In the genomic region with DNA sequence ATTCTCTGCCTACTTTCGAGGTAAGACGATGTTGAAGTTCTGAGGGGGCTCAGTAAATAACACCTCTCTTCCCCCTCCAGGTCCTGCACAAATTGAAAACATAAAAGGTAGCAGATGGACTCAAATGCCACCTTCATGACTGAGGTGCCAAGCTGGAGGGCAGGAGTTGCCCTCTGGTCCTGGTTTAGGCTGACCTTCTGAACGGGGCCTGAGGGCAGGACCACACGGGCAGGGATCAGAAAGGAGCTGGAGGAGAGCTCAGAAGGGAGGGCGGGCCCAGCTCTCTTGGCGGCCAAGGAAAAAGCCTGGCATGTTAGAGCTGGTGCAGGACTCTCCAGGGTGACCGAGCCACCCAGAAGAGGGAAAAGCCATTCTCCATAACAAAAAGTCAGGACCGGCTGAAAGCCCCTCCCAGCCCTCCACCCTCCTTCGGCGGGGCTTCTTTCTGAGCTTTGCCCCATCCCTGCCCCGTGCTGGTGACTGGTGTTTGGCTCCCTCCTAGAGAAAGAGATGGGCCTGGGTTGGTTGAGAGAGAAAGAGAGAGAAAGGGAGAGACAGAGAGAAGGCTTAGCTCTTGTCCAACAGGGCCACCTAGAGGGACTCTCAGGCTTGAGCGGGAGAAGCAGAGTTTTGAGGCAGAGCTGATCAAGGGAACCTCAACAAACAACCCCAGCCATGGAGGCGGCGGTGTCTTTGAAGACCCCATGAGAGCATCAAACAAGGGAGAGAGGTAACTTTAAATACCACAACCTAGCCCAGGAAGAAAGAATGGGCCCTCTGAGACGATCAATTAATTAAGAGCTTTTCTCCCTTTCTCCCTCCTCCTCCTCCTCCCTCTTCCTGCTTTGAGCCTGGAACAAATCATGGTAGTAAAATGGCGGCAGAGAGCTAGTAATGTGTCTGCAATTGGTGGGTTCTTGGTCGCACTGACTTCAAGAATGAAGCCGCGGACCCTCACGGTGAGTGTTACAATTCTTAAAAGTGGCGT, we compare ENCODE assay signal across 7 cellular contexts. TPM values are rescaled to one million over a fixed set of nuclear protein-coding genes. Genes with fewer than 3 reads are reported as not detected.
A peak's percentile ranks its signal among the peaks of the same experiment; 100 is the strongest.
DNase-seq lines count a peak whose midpoint lies in the region; ATAC-seq and TF ChIP-seq lines count a peak whose summit lies in the region.

No MANE protein-coding gene starts in this region.

- H3K4me1 ChIP-seq in DOHH2 (ENCODE audit: control insufficient read depth, low read length) (no peaks in the 10 kb centered on the region), mesendoderm (ENCODE audit: control insufficient read depth, low read depth, low read length) (no peaks in the 10 kb centered on the region), ovary (ENCODE audit: insufficient read depth) (no peaks in the 10 kb centered on the region)

- H3K27me3 Mint-ChIP-seq in chondrocyte (ENCODE audit: low read depth): no peaks in the 10 kb centered on the region

- H4K8ac ChIP-seq in mesendoderm (ENCODE audit: low read depth, low read length): no peak overlapping the region

- no peak overlapping the region for H2BK5ac ChIP-seq in mesendoderm (ENCODE audit: low read length)

- no peak for TF ChIP-seq EP300 in ovary (IDR thresholded peaks at IDR 0.05)

- H3F3A ChIP-seq in DOHH2 (ENCODE audit: control insufficient read depth, insufficient read depth): no peaks in the 10 kb centered on the region

- H3K79me2 ChIP-seq in DOHH2 (ENCODE audit: control insufficient read depth, low read length) (no peaks in the 10 kb centered on the region), mesendoderm (ENCODE audit: control insufficient read depth, insufficient read depth, low read length) (no peaks in the 10 kb centered on the region)

- no peak for ATAC-seq in HG03342 (IDR thresholded peaks at IDR 0.05; ENCODE audit: unreplicated experiment)

- TF ChIP-seq POLR2A in ovary (IDR thresholded peaks at IDR 0.05): no peak

- no peak overlapping the region for H2AK5ac ChIP-seq in mesendoderm (ENCODE audit: low read length)

- DNase-seq in HEK293T (ENCODE audit: extremely low spot score): peak; percentile 47
- peak; percentile 23 to 70 for DNase-seq in SHP77 (lab: John Stamatoyannopoulos, UW)
- no peak for DNase-seq in chondrocyte (ENCODE audit: low spot score)
- peak; percentile 90 for DNase-seq in mesendoderm
- no peak for DNase-seq in ovary

- H3K4me2 ChIP-seq in DOHH2 (ENCODE audit: low read length) (no peak overlapping the region), mesendoderm (ENCODE audit: low read length) (no peak overlapping the region)

- H3K36me3 ChIP-seq in DOHH2 (ENCODE audit: control insufficient read depth, low read length) (no peaks in the 10 kb centered on the region), mesendoderm (ENCODE audit: control insufficient read depth, insufficient read depth, low read length) (no peaks in the 10 kb centered on the region), ovary (no peaks in the 10 kb centered on the region)

- POLR2A ChIA-PET in HEK293T (lab: Yijun Ruan, JAX): no interaction called here

- H3K27me3 ChIP-seq in DOHH2 (ENCODE audit: control insufficient read depth, low read length) (peaks cover 9% of the 10 kb centered on the region), mesendoderm (ENCODE audit: insufficient read depth, low read length, poor library complexity) (no peaks in the 10 kb centered on the region), ovary (no peaks in the 10 kb centered on the region)

- H3K9me3 ChIP-seq in DOHH2 (ENCODE audit: control insufficient read depth, insufficient read depth, low read length) (no peaks in the 10 kb centered on the region), ovary (no peaks in the 10 kb centered on the region)

- H2BK120ac ChIP-seq in mesendoderm (ENCODE audit: low read depth, low read length): no peak overlapping the region

- no peak overlapping the region for H3K9ac ChIP-seq in mesendoderm (ENCODE audit: low read length)

- H4K5ac ChIP-seq in mesendoderm (ENCODE audit: low read length): no peak overlapping the region

- no peaks in the 10 kb centered on the region for H4K20me1 ChIP-seq in DOHH2 (ENCODE audit: control insufficient read depth, insufficient read depth, low read depth, low read length)

- no peak overlapping the region for H3K18ac ChIP-seq in mesendoderm (ENCODE audit: low read length)

- no peak overlapping the region for H3K23ac ChIP-seq in mesendoderm (ENCODE audit: low read length)

- H3K9me3 Mint-ChIP-seq in chondrocyte (ENCODE audit: low read depth): no peaks in the 10 kb centered on the region

- H3K4me1 Mint-ChIP-seq in chondrocyte (ENCODE audit: low read depth): no peaks in the 10 kb centered on the region

- no peak overlapping the region for H3K4ac ChIP-seq in mesendoderm (ENCODE audit: low read depth, low read length)

- H3K56ac ChIP-seq in mesendoderm (ENCODE audit: low read length): peak overlapping the region; percentile 51

- H2BK15ac ChIP-seq in mesendoderm (replicated peaks; ENCODE audit: low read depth): no peak overlapping the region

- CTCF ChIA-PET in HEK293T (lab: Yijun Ruan, JAX): interaction anchor here (0.6 to 2.1 kb wide), 6 partner anchors 84 to 1253 kb away, joined by 3 to 20 read pairs (median 4); partner anchors contain the start of gene SCRN3

- no peak overlapping the region for H3K27ac Mint-ChIP-seq in chondrocyte (ENCODE audit: unreplicated experiment)

- H3K79me1 ChIP-seq in mesendoderm (ENCODE audit: low read length): no peaks in the 10 kb centered on the region

- intact Hi-C loops in ovary (cut with DNase I): no loop called here

- no peak overlapping the region for H3K4me3 Mint-ChIP-seq in chondrocyte (ENCODE audit: unreplicated experiment)

- H3K36me3 Mint-ChIP-seq in chondrocyte (ENCODE audit: low read depth): no peaks in the 10 kb centered on the region

- H3K4me3 ChIP-seq in DOHH2 (ENCODE audit: low read length): no peak overlapping the region
- H3K4me3 ChIP-seq in mesendoderm (ENCODE audit: low read length): no peak overlapping the region
- no peak overlapping the region for H3K4me3 ChIP-seq in ovary

- H3K27ac ChIP-seq in DOHH2 (ENCODE audit: low read depth, low read length) (no peak overlapping the region), mesendoderm (ENCODE audit: low read depth, low read length) (no peak overlapping the region), ovary (no peak overlapping the region)

- WGBS in mesendoderm (ENCODE audit: extremely low coverage, insufficient coverage, low lambda C conversion rate): no CpG with 5 or more reads among the region's 21 CpGs
- 80 to 84% (median 81%) methylated on average over 21 of the region's 21 CpGs for WGBS in ovary, 3 donors

- TF ChIP-seq CTCF in DOHH2 (IDR thresholded peaks at IDR 0.05; ENCODE audit: low read depth, low read length, poor library complexity, severe bottlenecking) (peak; percentile 44), chondrocyte (IDR thresholded peaks at IDR 0.05) (peak; percentile 66), ovary (IDR thresholded peaks at IDR 0.05) (no peak)

- no peaks in the 10 kb centered on the region for H3K9me2 ChIP-seq in DOHH2 (replicated peaks; ENCODE audit: control insufficient read depth, low read length)

TF ChIP-seq in HEK293T, 16 proteins besides CTCF, POLR2A, EP300 and RAD21:
- TF ChIP-seq ELF4 (IDR thresholded peaks at IDR 0.05) (no peak), NFRKB (IDR thresholded peaks at IDR 0.05) (no peak), BHLHE40 (IDR thresholded peaks at IDR 0.05; ENCODE audit: borderline replicate concordance) (no peak), SUZ12 (IDR thresholded peaks at IDR 0.05) (no peak)

RNA-seq across cellular contexts. Expression of gene WIPF1, which starts 50.8 kb away (rescaled TPM):
- total RNA-seq in chondrocyte: 60.0 to 68.9 TPM (median 61.8 TPM) in 3 replicates
- polyA plus RNA-seq in mesendoderm (2013, experiment 1 of 2): 11.6 TPM
- 12.1 TPM for polyA plus RNA-seq in mesendoderm (2013, experiment 2 of 2)
- 10 to 100 TPM in 6 of 7 donors, 1 to 10 TPM in 1; 9.7 to 42.6 (median 24.4) TPM for total RNA-seq in ovary
- polyA plus RNA-seq in ovary: 10 to 100 TPM; 13.3 to 34.7 TPM

RNA-seq across cellular contexts. Expression of gene GPR155, which starts 60.0 kb away (rescaled TPM):
- 11.6 to 15.3 TPM (median 12.8 TPM) in 3 replicates for total RNA-seq in chondrocyte
- polyA plus RNA-seq in mesendoderm (2013, experiment 1 of 2): 0.27 TPM
- 0.31 TPM for polyA plus RNA-seq in mesendoderm (2013, experiment 2 of 2)
- 1 to 10 TPM; 2.5 to 5.4 (median 3.9) TPM for total RNA-seq in ovary
- polyA plus RNA-seq in ovary: 1 to 10 TPM; 1.9 to 7.2 TPM

Comparison
In these comparisons a context has a peak if more than half of its experiments do, and no peak if none do; other contexts are left out.
1. CTCF ChIP-seq: peak in DOHH2 (single experiment) and chondrocyte (single experiment); none in ovary (0 of 3).
2. DNase-seq: peak in HEK293T (single experiment), SHP77 (2 of 2) and mesendoderm (single experiment); none in chondrocyte (single experiment) and ovary (0 of 5).